Comparison of ENCODE assay signal across 25 cellular contexts in the genomic region with DNA sequence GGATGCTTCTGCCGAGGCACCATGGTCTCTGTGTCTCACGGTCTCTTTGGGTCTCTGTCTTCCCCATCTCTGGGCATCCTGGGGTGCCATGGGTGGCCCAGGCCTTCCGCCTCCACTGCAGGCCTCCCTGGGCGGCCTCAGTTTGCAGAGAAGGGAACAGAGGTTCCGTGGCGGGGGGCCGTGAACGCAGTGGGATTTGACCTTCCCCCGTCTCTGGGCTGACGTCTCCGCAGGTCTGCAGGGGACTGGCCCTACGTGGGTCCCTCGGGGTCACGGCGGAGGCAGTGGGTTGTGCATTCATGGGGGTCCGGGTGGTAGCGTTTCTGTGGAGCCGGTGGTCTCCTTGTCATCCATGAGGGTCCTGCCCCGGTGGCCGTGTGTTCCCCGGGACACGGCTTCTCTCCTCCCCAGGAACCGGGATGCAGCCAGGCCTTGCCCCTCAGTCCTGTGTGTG. TPM values are rescaled to one million over a fixed set of nuclear protein-coding genes. Genes with fewer than 3 reads are reported as not detected.
"Had no signal": no experiment of that assay in that cellular context is flagged by ENCODE, and none has a peak within 500 bp of the region (broad histone marks: within the 10 kb centered on the region; RNA-seq: fewer than 3 reads in every experiment).

No MANE protein-coding gene starts in this region.

- ATAC-seq: activated CD8-positive, alpha-beta memory T cell treated with anti-CD3 and anti-CD28 coated beads, Interleukin-2, amount 10 ng/mL, durations not matched to agents 7 days and 5 days; PC-3; T-helper 17 cell; WTC11 had no signal

- H3K36me3 ChIP-seq: breast epithelium had no signal

- H3K9me3 ChIP-seq: breast epithelium had no signal

- H3K27ac ChIP-seq: breast epithelium, KMS-11 had no signal

- H3K4me2 ChIP-seq: KMS-11 had no signal

- DNase-seq: activated CD4-positive, alpha-beta T cell treated with anti-CD3 and anti-CD28 coated beads, Interleukin-2, amount 10 ng/mL, durations not matched to agents 24 days and 14 days; activated CD4-positive, alpha-beta T cell treated with anti-CD3 and anti-CD28 coated beads, Interleukin-2, amount 50 U/mL, for 48 hours; activated CD4-positive, CD25-positive, alpha-beta regulatory T cell treated with anti-CD3 and anti-CD28 coated beads, Interleukin-2, amount 50 U/mL, for 72 hours; activated CD8-positive, alpha-beta memory T cell treated with anti-CD3 and anti-CD28 coated beads, Interleukin-2, amount 10 ng/mL, durations not matched to agents 7 days and 5 days; activated effector memory CD4-positive, alpha-beta T cell treated with Interleukin-2 at 50 U/mL for 16 hours; activated naive CD4-positive, alpha-beta T cell; activated T-cell treated with anti-CD3 and anti-CD28 coated beads, Interleukin-2, amount 50 U/mL, for 24 hours; aorta; caudate nucleus; NCI-H1092 treated with DMSO at 0.1 percent for 48 hours; NCI-H1417 treated with DMSO at 0.1 percent for 48 hours; NCI-H1694 treated with DMSO at 0.1 percent for 48 hours; NCI-H2029 treated with DMSO at 0.1 percent for 48 hours; NCI-H510A treated with DMSO at 0.1 percent for 48 hours; NCI-H69; NK-92 treated with Interleukin-12 subunit alpha and Interleukin-12 subunit beta, amount 100 ng/mL, for 24 hours; PC-3; SHP77 treated with DMSO at 0.1 percent for 48 hours; T-helper 17 cell; T-helper 9 cell had no signal

- H3K4me3 ChIP-seq: breast epithelium had no signal

- H3K9ac ChIP-seq: KMS-11 had no signal

RNA-seq across cellular contexts. Expression of a gene that starts 4.6 kb away (rescaled TPM):
- total RNA-seq: activated CD4-positive, alpha-beta T cell treated with anti-CD3 and anti-CD28 coated beads, Interleukin-2, amount 10 ng/mL, durations not matched to agents 24 days and 14 days; activated CD8-positive, alpha-beta memory T cell treated with anti-CD3 and anti-CD28 coated beads, Interleukin-2, amount 10 ng/mL, durations not matched to agents 7 days and 5 days; activated T-helper 1 cell treated with anti-CD3 and anti-CD28 coated beads, Interleukin-12 subunit alpha, Interleukin-12 subunit beta, Interleukin-2, Interleukin-4 antibody, amounts not matched to agents 30 ng/mL and 10 ng/mL and 1 ng/mL, durations not matched to agents 14 hours and 24 hours and 36 hours; aorta; MCF 10A; PC-3; T-helper 17 cell had no signal
